21 cellular contexts compared by ENCODE assay signal in the genomic region with DNA sequence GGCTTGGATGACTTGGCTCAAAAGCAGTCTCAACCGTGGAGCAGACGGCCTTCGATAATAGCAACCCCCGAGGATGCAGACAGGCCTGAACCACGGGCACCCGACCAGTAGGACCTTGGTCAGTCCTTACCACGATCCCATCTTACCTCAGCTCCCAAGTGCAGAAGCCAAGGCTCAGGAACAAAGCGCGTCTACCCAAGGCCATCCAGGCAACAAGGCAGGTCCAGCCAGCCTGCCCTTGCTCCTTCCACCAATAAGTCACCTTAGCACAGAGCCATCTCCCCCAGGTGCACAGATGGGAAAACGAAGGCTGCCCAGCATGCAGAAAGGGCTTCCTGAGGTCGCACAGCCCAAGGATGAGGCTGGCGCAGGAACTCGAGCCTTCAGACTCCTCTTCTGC.
DNase-seq lines count a peak whose midpoint lies in the region; ATAC-seq and TF ChIP-seq lines count a peak whose summit lies in the region.
"Had no signal": no experiment of that assay in that cellular context is flagged by ENCODE, and none has a peak within 500 bp of the region (broad histone marks: within the 10 kb centered on the region; RNA-seq: fewer than 3 reads in every experiment).

No MANE protein-coding gene starts in this region.

- H4K8ac ChIP-seq in H9 (replicated peaks; ENCODE audit: insufficient read length, low read depth, low read length): no peak overlapping the region

- H3K9me3 Mint-ChIP-seq in activated naive CD4-positive, alpha-beta T cell treated with anti-CD3 and anti-CD28 coated beads for 36 hours: no peaks in the 10 kb centered on the region
- H3K9me3 Mint-ChIP-seq in H9: no peaks in the 10 kb centered on the region
- no peaks in the 10 kb centered on the region for H3K9me3 Mint-ChIP-seq in activated naive CD8-positive, alpha-beta T cell treated with anti-CD3 and anti-CD28 coated beads for 36 hours
- H3K9me3 Mint-ChIP-seq in nephron progenitor cell: no peaks in the 10 kb centered on the region
- H3K9me3 Mint-ChIP-seq: neural progenitor cell; stimulated activated naive B cell treated with anti-CD40 and anti-IgM and Interleukin-4, amounts not matched to agents 10 μg/mL and 1 μg/mL and 100 μg/mL, for 72 hours had no signal

- no peaks in the 10 kb centered on the region for H3K27me3 Mint-ChIP-seq in activated naive CD4-positive, alpha-beta T cell treated with anti-CD3 and anti-CD28 coated beads for 36 hours (ENCODE audit: low read depth)
- no peaks in the 10 kb centered on the region for H3K27me3 Mint-ChIP-seq in H9 (ENCODE audit: low read depth)
- H3K27me3 Mint-ChIP-seq in activated naive CD8-positive, alpha-beta T cell treated with anti-CD3 and anti-CD28 coated beads for 36 hours: no peaks in the 10 kb centered on the region
- H3K27me3 Mint-ChIP-seq in nephron progenitor cell (ENCODE audit: low read depth, poor library complexity): peaks cover 17% of the 10 kb centered on the region

- no peak overlapping the region for H3K27ac ChIP-seq in H9 (ENCODE audit: insufficient read length, low read depth, low read length)
- H3K27ac ChIP-seq: esophagus squamous epithelium, gastrocnemius medialis, neural progenitor cell, PC-9, sigmoid colon, WERI-Rb-1 had no signal

- H3K4me1 ChIP-seq in H9 (ENCODE audit: insufficient read depth, low read length): no peaks in the 10 kb centered on the region; the same call in 1 of the 2 replicates

- H3K4me1 Mint-ChIP-seq in activated naive CD4-positive, alpha-beta T cell treated with anti-CD3 and anti-CD28 coated beads for 36 hours (ENCODE audit: low read depth): peaks cover 87% of the 10 kb centered on the region
- peaks cover 12 to 23% of the 10 kb centered on the region in 2 experiments for H3K4me1 Mint-ChIP-seq in H9
- peaks cover 92% of the 10 kb centered on the region for H3K4me1 Mint-ChIP-seq in activated naive CD8-positive, alpha-beta T cell treated with anti-CD3 and anti-CD28 coated beads for 36 hours
- H3K4me1 Mint-ChIP-seq in nephron progenitor cell: peaks cover 32% of the 10 kb centered on the region
- H3K4me1 Mint-ChIP-seq: stimulated activated naive B cell treated with anti-CD40 and anti-IgM and Interleukin-4, amounts not matched to agents 10 μg/mL and 1 μg/mL and 100 μg/mL, for 72 hours had no signal

- no peak overlapping the region for H2AK5ac ChIP-seq in H9 (ENCODE audit: insufficient read length, low read length)

- H3K79me1 ChIP-seq in H9 (ENCODE audit: insufficient read depth, low read depth, low read length, poor library complexity, severe bottlenecking): no peaks in the 10 kb centered on the region

- no peak for ATAC-seq in GM18867 (IDR thresholded peaks at IDR 0.05; ENCODE audit: unreplicated experiment)
- ATAC-seq: gastrocnemius medialis; GM12878; stimulated activated naive B cell treated with anti-CD40 and anti-IgM and Interleukin-4, amounts not matched to agents 10 μg/mL and 1 μg/mL and 100 μg/mL, for 72 hours had no signal

- H3K18ac ChIP-seq in H9 (ENCODE audit: insufficient read length, low read depth, low read length): no peak overlapping the region

- H3K23me2 ChIP-seq in H9 (ENCODE audit: insufficient read length, low read depth, low read length, poor library complexity, severe bottlenecking): no peaks in the 10 kb centered on the region

- H3K23ac ChIP-seq in H9 (ENCODE audit: insufficient read length, low read depth, low read length): no peak overlapping the region

- no peak overlapping the region for H3K9ac ChIP-seq in H9 (ENCODE audit: extremely low read depth, insufficient read length, low read length)
- H3K9ac ChIP-seq: neural progenitor cell had no signal

- no peak overlapping the region for H2BK15ac ChIP-seq in H9 (ENCODE audit: low read depth, low read length)

- peak overlapping the region; percentile 30 for H3K4me3 Mint-ChIP-seq in activated naive CD4-positive, alpha-beta T cell treated with anti-CD3 and anti-CD28 coated beads for 36 hours
- H3K4me3 Mint-ChIP-seq in H9 (no peak overlapping the region), nephron progenitor cell (no peak overlapping the region)
- no peak overlapping the region for H3K4me3 Mint-ChIP-seq in activated naive CD8-positive, alpha-beta T cell treated with anti-CD3 and anti-CD28 coated beads for 36 hours
- H3K4me3 Mint-ChIP-seq: neural progenitor cell; stimulated activated naive B cell treated with anti-CD40 and anti-IgM and Interleukin-4, amounts not matched to agents 10 μg/mL and 1 μg/mL and 100 μg/mL, for 72 hours had no signal

- no peak overlapping the region for H3K4me2 ChIP-seq in H9 (ENCODE audit: insufficient read depth, insufficient read length, low read length)
- H3K4me2 ChIP-seq: neural progenitor cell, PC-9 had no signal

- CTCF ChIA-PET in activated naive CD4-positive, alpha-beta T cell treated with anti-CD3 and anti-CD28 coated beads for 36 hours (lab: Charles Lee): interaction anchor here (0.5 to 1.1 kb wide), 3 partner anchors 36 to 701 kb away, joined by 3 to 4 read pairs (median 3); no protein-coding TSS in a partner anchor

- peaks cover 45% of the 10 kb centered on the region for H3K36me3 Mint-ChIP-seq in activated naive CD4-positive, alpha-beta T cell treated with anti-CD3 and anti-CD28 coated beads for 36 hours (ENCODE audit: low read depth)
- H3K36me3 Mint-ChIP-seq in H9 (ENCODE audit: insufficient read depth in 1 of 3, low read depth in 3 of 3) (no peaks in the 10 kb centered on the region), nephron progenitor cell (ENCODE audit: low read depth) (no peaks in the 10 kb centered on the region)
- H3K36me3 Mint-ChIP-seq in activated naive CD8-positive, alpha-beta T cell treated with anti-CD3 and anti-CD28 coated beads for 36 hours: peaks cover 29% of the 10 kb centered on the region
- H3K36me3 Mint-ChIP-seq: neural progenitor cell; stimulated activated naive B cell treated with anti-CD40 and anti-IgM and Interleukin-4, amounts not matched to agents 10 μg/mL and 1 μg/mL and 100 μg/mL, for 72 hours had no signal

- DNase-seq in activated naive CD4-positive, alpha-beta T cell treated with anti-CD3 and anti-CD28 coated beads for 36 hours: no peak
- no peak for DNase-seq in activated naive CD4-positive, alpha-beta T cell treated with anti-CD3 and anti-CD28 coated beads, Interleukin-2, amount 50 U/mL, for 16 hours
- DNase-seq in H9 (no peak), nephron progenitor cell (no peak), amniotic stem cell (lab: John Stamatoyannopoulos, UW) (no peak), DMS153 treated with DMSO at 0.1 percent for 48 hours (lab: John Stamatoyannopoulos, UW; ENCODE audit: unreplicated experiment) (no peak)
- no peak for DNase-seq in activated naive CD8-positive, alpha-beta T cell treated with anti-CD3 and anti-CD28 coated beads for 36 hours
- DNase-seq: activated gamma-delta T cell; esophagus squamous epithelium; gastrocnemius medialis; hypothalamus; NCI-H1417 treated with DMSO at 0.1 percent for 48 hours; PC-9; SHP77 treated with DMSO at 0.1 percent for 48 hours; sigmoid colon; stimulated activated naive B cell treated with anti-CD40 and anti-IgM and Interleukin-4, amounts not matched to agents 10 μg/mL and 1 μg/mL and 100 μg/mL, for 72 hours; WERI-Rb-1 had no signal

- no peak overlapping the region for H2AFZ ChIP-seq in H9 (ENCODE audit: low read length)
- H2AFZ ChIP-seq: neural progenitor cell, PC-9 had no signal

- H3K14ac ChIP-seq in H9 (ENCODE audit: insufficient read depth, low read length): no peak overlapping the region

- H3K27me3 ChIP-seq in H9 (ENCODE audit: insufficient read depth, low read length): no peaks in the 10 kb centered on the region
- H3K27me3 ChIP-seq: esophagus squamous epithelium, gastrocnemius medialis, neural progenitor cell, sigmoid colon had no signal

- TF ChIP-seq CTCF in H9 (conservative IDR thresholded peaks at IDR 0.05): no peak
- TF ChIP-seq CTCF in nephron progenitor cell (IDR thresholded peaks at IDR 0.05): no peak

- H4K20me1 ChIP-seq in H9 (ENCODE audit: control insufficient read depth, insufficient read depth, insufficient read length): no peaks in the 10 kb centered on the region

- no peak overlapping the region for H3K56ac ChIP-seq in H9 (ENCODE audit: insufficient read length, low read depth, low read length)

- no peak overlapping the region for H2BK20ac ChIP-seq in H9 (ENCODE audit: low read depth, low read length, poor library complexity, severe bottlenecking)

- no peak overlapping the region for H3T11ph ChIP-seq in H9 (ENCODE audit: low read length)

- intact Hi-C loops in activated naive CD4-positive, alpha-beta T cell treated with anti-CD3 and anti-CD28 coated beads for 36 hours (cut with micrococcal nuclease): loop anchor here (5.0 to 10.0 kb wide), 6 partner anchors 647 to 1890 kb away; no protein-coding TSS in a partner anchor

- no peak overlapping the region for H4K91ac ChIP-seq in H9 (ENCODE audit: insufficient read length, low read depth, low read length)

- H3K4ac ChIP-seq in H9 (ENCODE audit: low read depth, low read length): no peak overlapping the region

- H3K9me3 ChIP-seq in H9 (ENCODE audit: control insufficient read depth, low read depth, low read length): no peaks in the 10 kb centered on the region
- H3K9me3 ChIP-seq: esophagus squamous epithelium, gastrocnemius medialis, sigmoid colon had no signal

- no peak overlapping the region for H2BK120ac ChIP-seq in H9 (ENCODE audit: low read depth, low read length, poor library complexity, severe bottlenecking)

- peak overlapping the region; percentile 95 for H3K27ac Mint-ChIP-seq in activated naive CD4-positive, alpha-beta T cell treated with anti-CD3 and anti-CD28 coated beads for 36 hours
- peak overlapping the region; percentile 62 to 88 (median 77); a peak in 4 of 7 replicates for H3K27ac Mint-ChIP-seq in H9
- H3K27ac Mint-ChIP-seq in activated naive CD8-positive, alpha-beta T cell treated with anti-CD3 and anti-CD28 coated beads for 36 hours: peak overlapping the region; percentile 96
- peak overlapping the region; percentile 45 for H3K27ac Mint-ChIP-seq in nephron progenitor cell
- H3K27ac Mint-ChIP-seq: neural progenitor cell; progenitor cell of endocrine pancreas; stimulated activated naive B cell treated with anti-CD40 and anti-IgM and Interleukin-4, amounts not matched to agents 10 μg/mL and 1 μg/mL and 100 μg/mL, for 72 hours had no signal

- H3K79me2 ChIP-seq in H9 (ENCODE audit: insufficient read depth, low read length): no peaks in the 10 kb centered on the region; the same call in 1 of the 2 replicates

- H2BK12ac ChIP-seq in H9 (ENCODE audit: insufficient read length, low read depth, low read length): no peak overlapping the region

- H2BK5ac ChIP-seq in H9 (ENCODE audit: insufficient read length, low read length): no peak overlapping the region

- H4K5ac ChIP-seq in H9 (ENCODE audit: insufficient read length, low read depth, low read length): no peak overlapping the region

- no CpG with 5 or more reads among the region's 13 CpGs for WGBS in H9 (ENCODE audit: extremely low coverage, insufficient read length, low lambda C conversion rate)

Comparison
In these comparisons a context has a peak if more than half of its experiments do, and no peak if none do; other contexts are left out.
1. H3K27ac Mint-ChIP-seq: peak in every context shown above with its lines; median percentile 96 in activated naive CD8-positive, alpha-beta T cell treated with anti-CD3 and anti-CD28 coated beads for 36 hours; 95 in activated naive CD4-positive, alpha-beta T cell treated with anti-CD3 and anti-CD28 coated beads for 36 hours; 77 in H9; 45 in nephron progenitor cell.